ENCODE assay signal across 20 cellular contexts in genomic region chr12:101768781-101769180, GRCh38. TPM values are rescaled to one million over a fixed set of nuclear protein-coding genes. Genes with fewer than 3 reads are reported as not detected.
DNase-seq lines count a peak whose midpoint lies in the region; ATAC-seq, FAIRE-seq and TF ChIP-seq lines count a peak whose summit lies in the region.
"Had no signal": no experiment of that assay in that cellular context is flagged by ENCODE, and none has a peak within 500 bp of the region (broad histone marks: within the 10 kb centered on the region; RNA-seq: fewer than 3 reads in every experiment).

No MANE protein-coding gene starts in this region.

- intact Hi-C loops in HepG2 (cut with micrococcal nuclease; ENCODE audit: unreplicated experiment): no loop called here
- intact Hi-C loops in right lobe of liver (cut with DNase I): no loop called here

- no peaks in the 10 kb centered on the region for H4K20me1 ChIP-seq in HepG2 (ENCODE audit: insufficient read depth, low read length)

- TF ChIP-seq POLR2A in HepG2 (IDR thresholded peaks at IDR 0.05; ENCODE audit: insufficient read depth in 1 of 2, low read depth in 2 of 2, low read length in 2 of 2) (no peak), right lobe of liver (IDR thresholded peaks at IDR 0.05) (no peak), GM12891 (IDR thresholded peaks at IDR 0.05; ENCODE audit: low read depth, low read length) (no peak)

- H3K4me3 ChIP-seq in HepG2 (replicated peaks in 1 of 3; ENCODE audit: insufficient read depth in 1 of 3, low read depth in 2 of 3, low read length in 3 of 3) (no peak overlapping the region), right lobe of liver (no peak overlapping the region)
- H3K4me3 ChIP-seq: BLaER1 treated with 17β-estradiol and CSF1 and Interleukin-3, amounts not matched to agents 10 nM and 100 nM had no signal

- H3K4me1 Mint-ChIP-seq in memory B cell: peaks cover 3% of the 10 kb centered on the region
- no peaks in the 10 kb centered on the region for H3K4me1 Mint-ChIP-seq in WTC11

- H3K27me3 ChIP-seq in HepG2 (ENCODE audit: control insufficient read depth in 1 of 2, insufficient read depth in 2 of 2, low read length in 2 of 2) (no peaks in the 10 kb centered on the region), right lobe of liver (no peaks in the 10 kb centered on the region)
- H3K27me3 ChIP-seq: BLaER1 treated with 17β-estradiol and CSF1 and Interleukin-3, amounts not matched to agents 10 nM and 100 nM had no signal

- H3K27ac Mint-ChIP-seq in memory B cell (peak overlapping the region; percentile 68), WTC11 (no peak overlapping the region)
- H3K27ac Mint-ChIP-seq: B cell, HFFc6 had no signal

- no TSS peak for BruUV-seq in HepG2 (replicated peaks; lab: Mats Ljungman, UMichigan)

- no peak for TF ChIP-seq RAD21 in HepG2 (CRISPR knock-in tag; IDR thresholded peaks at IDR 0.05)

- H3K36me3 Mint-ChIP-seq in memory B cell (peaks cover 21% of the 10 kb centered on the region), WTC11 (peaks cover 14% of the 10 kb centered on the region)

- H3K4me3 Mint-ChIP-seq in memory B cell (no peak overlapping the region), WTC11 (no peak overlapping the region)
- H3K4me3 Mint-ChIP-seq: B cell; CD4-positive, CD25-positive, alpha-beta regulatory T cell; HFFc6 had no signal

- peak; percentile 88 for ATAC-seq in HepG2
- ATAC-seq in right lobe of liver: no peak
- no peak for ATAC-seq in memory B cell (ENCODE audit: low read depth)
- ATAC-seq in WTC11: no peak
- no peak for ATAC-seq in HG02610 (IDR thresholded peaks at IDR 0.05; ENCODE audit: unreplicated experiment)
- ATAC-seq: HCT116 had no signal

- WGBS in HepG2 (ENCODE audit: low lambda C conversion rate): 59% methylated on average over 2 of the region's 2 CpGs
- 89% methylated on average over 2 of the region's 2 CpGs for WGBS in right lobe of liver (ENCODE audit: insufficient coverage, low coverage, low lambda C conversion rate, missing lambda C conversion rate)

- no peak overlapping the region; the same call in 1 of the 2 replicates for H3K9ac ChIP-seq in HepG2 (ENCODE audit: insufficient read depth, low read depth, low read length)
- H3K9ac ChIP-seq: BLaER1 treated with 17β-estradiol and CSF1 and Interleukin-3, amounts not matched to agents 10 nM and 100 nM had no signal

- H3K9me3 Mint-ChIP-seq in memory B cell (no peaks in the 10 kb centered on the region), WTC11 (no peaks in the 10 kb centered on the region)
- H3K9me3 Mint-ChIP-seq: CD4-positive, CD25-positive, alpha-beta regulatory T cell; HFFc6 had no signal

- CTCF ChIA-PET in HepG2 (lab: Yijun Ruan, JAX; ENCODE audit: low intra/inter-chr PET ratio, low total read pairs): no interaction called here
- CTCF ChIA-PET in WTC11 (lab: Charles Lee): interaction anchor here (0.7 to 0.8 kb wide), 2 partner anchors 9 to 62 kb away, joined by 3 to 5 read pairs; partner anchors contain the start of gene GNPTAB

- peak overlapping the region; percentile 27 for H3K27ac ChIP-seq in HepG2 (ENCODE audit: extremely low read length, insufficient read depth, low read length)
- H3K27ac ChIP-seq in right lobe of liver: no peak overlapping the region
- H3K27ac ChIP-seq: BLaER1 treated with 17β-estradiol and CSF1 and Interleukin-3, amounts not matched to agents 10 nM and 100 nM had no signal

- H3K4me2 ChIP-seq in HepG2 (ENCODE audit: low read depth, low read length): peak overlapping the region; percentile 1; the same call in 1 of the 2 replicates
- H3K4me2 ChIP-seq: BLaER1 treated with 17β-estradiol and CSF1 and Interleukin-3, amounts not matched to agents 10 nM and 100 nM had no signal

- H3K36me3 ChIP-seq in HepG2 (replicated peaks in 1 of 2; ENCODE audit: control insufficient read depth in 1 of 2, insufficient read depth in 2 of 2, low read length in 2 of 2) (no peaks in the 10 kb centered on the region; a peak in 1 of 5 replicates), right lobe of liver (no peaks in the 10 kb centered on the region)

- DNase-seq in NCI-H82 (lab: John Stamatoyannopoulos, UW): peak; percentile 44
- no peak for DNase-seq in NCI-H82 treated with DMSO at 0.1 percent for 48 hours (lab: John Stamatoyannopoulos, UW; ENCODE audit: unreplicated experiment)
- DNase-seq in HepG2 (ENCODE audit: low spot score): peak; percentile 45
- no peak for DNase-seq in right lobe of liver
- DNase-seq in GM12891 (ENCODE audit: insufficient read length, low spot score): no peak
- no peak for DNase-seq in memory B cell (ENCODE audit: low spot score in 2 of 2)
- no peak for DNase-seq in WTC11 (ENCODE audit: low spot score)
- DNase-seq: Caco-2; CD4-positive, CD25-positive, alpha-beta regulatory T cell; DMS79 treated with DMSO at 0.1 percent for 48 hours; GF-D8; GOT3; H7; HFFc6 had no signal

- H3K4me1 ChIP-seq in HepG2 (ENCODE audit: insufficient read depth, low read length) (peaks cover 21% of the 10 kb centered on the region), right lobe of liver (no peaks in the 10 kb centered on the region)
- H3K4me1 ChIP-seq: Caco-2 had no signal

- no peak for TF ChIP-seq EP300 in HepG2 (IDR thresholded peaks at IDR 0.05; ENCODE audit: low read depth in 2 of 2, low read length in 2 of 2)
- no peak for TF ChIP-seq EP300 in HepG2 (CRISPR knock-in tag; IDR thresholded peaks at IDR 0.05; ENCODE audit: borderline replicate concordance)

- H3K9me3 ChIP-seq in HepG2 (ENCODE audit: low read length): no peaks in the 10 kb centered on the region
- H3K9me3 ChIP-seq in right lobe of liver: no peaks in the 10 kb centered on the region
- H3K9me3 ChIP-seq: BLaER1 treated with 17β-estradiol and CSF1 and Interleukin-3, amounts not matched to agents 10 nM and 100 nM; Caco-2 had no signal

- FAIRE-seq in HepG2 (lab: Jason Lieb, UNC): peak; percentile 60
- peak; percentile 51 for FAIRE-seq in GM12891 (lab: Jason Lieb, UNC)
- FAIRE-seq: D721Med had no signal

- POLR2A ChIA-PET in HepG2 (lab: Yijun Ruan, JAX) (no interaction called here), WTC11 (lab: Charles Lee) (no interaction called here)

- H2AFZ ChIP-seq in HepG2 (ENCODE audit: low read length): no peak overlapping the region

- TF ChIP-seq CTCF in HepG2 (CRISPR knock-in tag; IDR thresholded peaks at IDR 0.05) (no peak), right lobe of liver (IDR thresholded peaks at IDR 0.05) (no peak), WTC11 (IDR thresholded peaks at IDR 0.05) (no peak)

- H3K27me3 Mint-ChIP-seq in memory B cell (no peaks in the 10 kb centered on the region), WTC11 (ENCODE audit: low read depth) (no peaks in the 10 kb centered on the region)
- H3K27me3 Mint-ChIP-seq: B cell; CD4-positive, CD25-positive, alpha-beta regulatory T cell had no signal

- in situ Hi-C loops in HepG2 (cut with HindIII; ENCODE audit: extremely low pct_ligation_motif_present, low pct_unique_long_range_greater_than_20kb): loop anchor here (25.0 kb wide), 1 partner anchor 356 kb away; the partner anchor contains the start of gene ARL1

- H3K79me2 ChIP-seq in HepG2 (ENCODE audit: insufficient read depth, low read length): no peaks in the 10 kb centered on the region

TF ChIP-seq in HepG2, 621 proteins besides CTCF, POLR2A, EP300 and RAD21 (continues in another document):
- peak; percentile 51 for TF ChIP-seq HNF4A (CRISPR knock-in tag; IDR thresholded peaks at IDR 0.05)
- 0 out of 2 replicates have a peak, but pooled peaks have one; percentile 27 for TF ChIP-seq ONECUT2 (CRISPR knock-in tag; IDR thresholded peaks at IDR 0.05)
- peak; percentile 36; the same call in 1 of the 2 replicates for TF ChIP-seq PITX1 (CRISPR knock-in tag; IDR thresholded peaks at IDR 0.05)
- TF ChIP-seq YEATS2 (CRISPR knock-in tag; IDR thresholded peaks at IDR 0.05; ENCODE audit: borderline replicate concordance): no peak

TF ChIP-seq in GM12891, 5 proteins besides CTCF, POLR2A, EP300 and RAD21:
- TF ChIP-seq SPI1 (IDR thresholded peaks at IDR 0.05; ENCODE audit: low read depth, low read length): no peak
- TF ChIP-seq POLR2AphosphoS5 (IDR thresholded peaks at IDR 0.05; ENCODE audit: low read depth, low read length): no peak
- TF ChIP-seq PAX5 (IDR thresholded peaks at IDR 0.05; ENCODE audit: insufficient read depth, low read length, severe bottlenecking): no peak
- TF ChIP-seq POU2F2 (IDR thresholded peaks at IDR 0.05; ENCODE audit: low read depth, low read length): no peak
- no peak for TF ChIP-seq TAF1 (IDR thresholded peaks at IDR 0.05; ENCODE audit: low read depth, low read length)

TF ChIP-seq in WTC11, 78 proteins besides CTCF, POLR2A, EP300 and RAD21 (continues in another document):
- TF ChIP-seq CREB1 (CRISPR knock-in tag; IDR thresholded peaks at IDR 0.05): no peak
- no peak for TF ChIP-seq GRHL2 (CRISPR knock-in tag; IDR thresholded peaks at IDR 0.05; ENCODE audit: insufficient replicate concordance, severe bottlenecking)
- TF ChIP-seq TP53 (CRISPR knock-in tag; IDR thresholded peaks at IDR 0.05): no peak
- TF ChIP-seq CREM (CRISPR knock-in tag; IDR thresholded peaks at IDR 0.05): no peak

RNA-seq across cellular contexts. Expression of gene SYCP3, which starts 29.5 kb away (rescaled TPM):
- total RNA-seq in HepG2 (2016; rRNA removed; fragmentation: Illumina TruSeq; extraction: Trizol): not detected in 2 replicates
- not detected in 2 replicates for total RNA-seq in HepG2 (2016; cell fraction: cytosol; rRNA removed; fragmentation: Illumina TruSeq; extraction: Trizol; ENCODE audit: low read depth)
- not detected in 2 replicates for total RNA-seq in HepG2 (2016; cell fraction: insoluble cytoplasmic fraction; rRNA removed; fragmentation: Illumina TruSeq; extraction: Trizol)
- not detected in 2 replicates for total RNA-seq in HepG2 (2016; cell fraction: membrane; rRNA removed; fragmentation: Illumina TruSeq; extraction: Trizol)
- not detected in 2 replicates for total RNA-seq in HepG2 (2016; cell fraction: nucleus; rRNA removed; fragmentation: Illumina TruSeq; extraction: Trizol)
- not detected in 2 replicates for polyA plus RNA-seq in HepG2 (2011; rRNA removed)
- polyA plus RNA-seq in HepG2 (2011; cell fraction: cytosol; rRNA removed): not detected in 2 replicates
- polyA plus RNA-seq in HepG2 (2011; cell fraction: nucleus; rRNA removed): not detected in 2 replicates
- 0.97 and 1.0 TPM in 2 replicates for polyA plus RNA-seq in HepG2 (2012)
- not detected in 2 replicates for polyA plus RNA-seq in HepG2 (2016; cell fraction: cytosol; fragmentation: Illumina TruSeq; extraction: Trizol; ENCODE audit: low read depth)
- not detected in 2 replicates for polyA plus RNA-seq in HepG2 (2016; cell fraction: insoluble cytoplasmic fraction; fragmentation: Illumina TruSeq; extraction: Trizol; ENCODE audit: low read depth)
- not detected in 2 replicates for polyA plus RNA-seq in HepG2 (2016; cell fraction: membrane; fragmentation: Illumina TruSeq; extraction: Trizol; ENCODE audit: low read depth)
- not detected in 2 replicates for polyA plus RNA-seq in HepG2 (2016; cell fraction: nucleus; fragmentation: Illumina TruSeq; extraction: Trizol; ENCODE audit: insufficient read depth, low read depth)
- 0.12 TPM in 1 of 2 replicates, not detected in the other for polyA minus RNA-seq in HepG2 (2011; rRNA and poly(A)+ RNA removed; ENCODE audit: low replicate concordance)
- polyA minus RNA-seq in HepG2 (2011; cell fraction: cytosol; rRNA and poly(A)+ RNA removed): not detected in 2 replicates
- 0.50 and 0.90 TPM in 2 replicates for polyA minus RNA-seq in HepG2 (2011; cell fraction: nucleus; rRNA and poly(A)+ RNA removed)
- not detected for total RNA-seq in right lobe of liver
- polyA plus RNA-seq in GM12891 (2012; ENCODE audit: low read depth, missing spikeins): 0.31 TPM
- 0.15 TPM in 1 of 3 replicates, not detected in the others for total RNA-seq in WTC11 (2021)
- total RNA-seq: A172, H7, HFFc6 had no signal

Comparison
In these comparisons a context has a peak if more than half of its experiments do, and no peak if none do; other contexts are left out.
1. DNase-seq: peak in NCI-H82 (single experiment) and HepG2 (single experiment); none in NCI-H82 treated with DMSO at 0.1 percent for 48 hours (single experiment), right lobe of liver (0 of 3), GM12891 (single experiment), memory B cell (0 of 2) and WTC11 (single experiment).